In genomic region chr7:6238309-6238925, GRCh38 we compare ENCODE assay signal across 1 cellular context.
A peak's percentile ranks its signal among the peaks of the same experiment; 100 is the strongest.
TF ChIP-seq lines count a peak whose summit lies in the region.

No MANE protein-coding gene starts in this region.

TF ChIP-seq in HepG2, 621 proteins besides CTCF, POLR2A, EP300 and RAD21 (continued from another document and continues in another):
- no peak for TF ChIP-seq LRRFIP1 (CRISPR knock-in tag; conservative IDR thresholded peaks at IDR 0.05)
- 0 out of 2 replicates have a peak, but pooled peaks have one; percentile 36 for TF ChIP-seq ZNF205 (CRISPR knock-in tag; IDR thresholded peaks at IDR 0.05)
- TF ChIP-seq E2F1 (CRISPR knock-in tag; IDR thresholded peaks at IDR 0.05), result no peak
- TF ChIP-seq ZNF367 (CRISPR knock-in tag; IDR thresholded peaks at IDR 0.05; ENCODE audit: borderline replicate concordance), result no peak
- TF ChIP-seq MBNL3 (CRISPR knock-in tag; conservative IDR thresholded peaks at IDR 0.05), result no peak
- no peak for TF ChIP-seq THAP8 (CRISPR knock-in tag; IDR thresholded peaks at IDR 0.05; ENCODE audit: borderline replicate concordance)
- no peak for TF ChIP-seq ZNF20 (CRISPR knock-in tag; IDR thresholded peaks at IDR 0.05)
- no peak for TF ChIP-seq MYNN (CRISPR knock-in tag; IDR thresholded peaks at IDR 0.05; ENCODE audit: low read depth)
- no peak for TF ChIP-seq ZNF317 (CRISPR knock-in tag; IDR thresholded peaks at IDR 0.05)
- TF ChIP-seq EED (CRISPR knock-in tag; IDR thresholded peaks at IDR 0.05), result no peak
- TF ChIP-seq TSC22D2 (CRISPR knock-in tag; IDR thresholded peaks at IDR 0.05; ENCODE audit: borderline replicate concordance), result no peak
- no peak for TF ChIP-seq HMGXB3 (CRISPR knock-in tag; IDR thresholded peaks at IDR 0.05; ENCODE audit: borderline replicate concordance)
- no peak for TF ChIP-seq POGK (CRISPR knock-in tag; conservative IDR thresholded peaks at IDR 0.05)
- no peak for TF ChIP-seq DRAP1 (CRISPR knock-in tag; IDR thresholded peaks at IDR 0.05)
- TF ChIP-seq TMF1 (CRISPR knock-in tag; IDR thresholded peaks at IDR 0.05; ENCODE audit: low read depth), result no peak
- no peak for TF ChIP-seq USF2 (IDR thresholded peaks at IDR 0.05; ENCODE audit: low read depth, low read length)
- TF ChIP-seq USF2 (CRISPR knock-in tag; IDR thresholded peaks at IDR 0.05; ENCODE audit: borderline replicate concordance), result no peak
- no peak for TF ChIP-seq DMAP1 (CRISPR knock-in tag; IDR thresholded peaks at IDR 0.05)
- TF ChIP-seq ZNF136 (CRISPR knock-in tag; IDR thresholded peaks at IDR 0.05; ENCODE audit: low read depth), result no peak
- no peak for TF ChIP-seq ZSCAN12 (CRISPR knock-in tag; IDR thresholded peaks at IDR 0.05)
- peak in 1 of 2 experiments; percentile 96; a peak in 2 of 4 replicates for TF ChIP-seq KLF16 (CRISPR knock-in tag; IDR thresholded peaks at IDR 0.05)
- no peak; the same call in 1 of the 2 replicates for TF ChIP-seq MYPOP (CRISPR knock-in tag; IDR thresholded peaks at IDR 0.05)
- TF ChIP-seq ZNF766 (CRISPR knock-in tag; IDR thresholded peaks at IDR 0.05; ENCODE audit: borderline replicate concordance), result no peak
- no peak for TF ChIP-seq ZNF280D (CRISPR knock-in tag; IDR thresholded peaks at IDR 0.05)
- TF ChIP-seq ZNF333 (CRISPR knock-in tag; IDR thresholded peaks at IDR 0.05; ENCODE audit: borderline replicate concordance), result no peak
- no peak for TF ChIP-seq BATF2 (CRISPR knock-in tag; IDR thresholded peaks at IDR 0.05)
- TF ChIP-seq SNAPC5 (CRISPR knock-in tag; IDR thresholded peaks at IDR 0.05; ENCODE audit: borderline replicate concordance), result no peak
- no peak for TF ChIP-seq ZNF331 (CRISPR knock-in tag; IDR thresholded peaks at IDR 0.05)
- TF ChIP-seq HNF4G (IDR thresholded peaks at IDR 0.05; ENCODE audit: borderline replicate concordance, low read depth, low read length), result no peak
- TF ChIP-seq HNF4G (CRISPR knock-in tag; IDR thresholded peaks at IDR 0.05; ENCODE audit: borderline replicate concordance, low read depth), result no peak
- TF ChIP-seq FOXJ3 (CRISPR knock-in tag; IDR thresholded peaks at IDR 0.05; ENCODE audit: borderline replicate concordance), result peak; percentile 46; the same call in 1 of the 2 replicates
- no peak for TF ChIP-seq ARID2 (CRISPR knock-in tag; IDR thresholded peaks at IDR 0.05; ENCODE audit: borderline replicate concordance)
- no peak for TF ChIP-seq SRF (IDR thresholded peaks at IDR 0.05; ENCODE audit: low read depth, low read length)
- TF ChIP-seq MEF2D (CRISPR knock-in tag; IDR thresholded peaks at IDR 0.05), result no peak
- no peak for TF ChIP-seq ZBTB20 (CRISPR knock-in tag; IDR thresholded peaks at IDR 0.05; ENCODE audit: borderline replicate concordance, low read depth)
- peak; percentile 97 for TF ChIP-seq ZNF503 (CRISPR knock-in tag; IDR thresholded peaks at IDR 0.05)
- no peak for TF ChIP-seq ZNF567 (CRISPR knock-in tag; IDR thresholded peaks at IDR 0.05; ENCODE audit: borderline replicate concordance)
- no peak for TF ChIP-seq ZFP90 (CRISPR knock-in tag; IDR thresholded peaks at IDR 0.05; ENCODE audit: borderline replicate concordance)
